ENCODE assay signal across 10 cellular contexts in the genomic region with DNA sequence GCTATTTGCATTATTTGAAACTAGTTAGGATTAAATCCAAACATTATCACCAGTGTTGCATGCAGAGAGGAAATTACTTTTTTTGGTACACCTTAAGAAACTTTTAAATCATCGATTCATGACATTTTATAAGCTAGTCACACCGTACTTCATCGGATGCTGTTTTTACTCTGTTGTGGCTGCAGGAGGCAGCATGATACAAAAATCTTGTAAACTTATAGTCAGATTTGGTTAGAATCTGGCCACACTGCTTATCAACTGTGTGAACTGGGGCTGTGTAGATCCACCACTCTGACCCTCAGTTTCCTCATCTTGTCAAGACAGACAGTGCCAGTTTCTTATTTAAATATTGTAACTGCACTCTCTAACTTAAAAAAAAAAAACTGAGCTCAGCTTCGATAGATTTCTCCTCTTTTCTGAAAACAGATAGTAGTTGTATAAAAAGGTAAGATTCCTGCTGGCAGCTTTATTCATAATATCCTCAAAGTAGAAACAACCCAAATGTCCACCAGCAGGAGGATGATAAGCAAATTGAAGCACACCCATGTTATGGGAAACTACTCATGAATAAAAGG.
A peak's percentile ranks its signal among the peaks of the same experiment; 100 is the strongest.
DNase-seq lines count a peak whose midpoint lies in the region; FAIRE-seq and TF ChIP-seq lines count a peak whose summit lies in the region.
"Had no signal": no experiment of that assay in that cellular context is flagged by ENCODE, and none has a peak within 500 bp of the region (broad histone marks: within the 10 kb centered on the region; RNA-seq: fewer than 3 reads in every experiment).

No MANE protein-coding gene starts in this region.

- H3K9me3 ChIP-seq in OCI-LY3 (ENCODE audit: insufficient read depth, low read length) = no peaks in the 10 kb centered on the region

- H3K4me1 Mint-ChIP-seq in osteocyte (ENCODE audit: unreplicated experiment) = no peaks in the 10 kb centered on the region
- H3K4me1 Mint-ChIP-seq in CD14-positive monocyte = no peaks in the 10 kb centered on the region

- H3K4me1 ChIP-seq in OCI-LY3 (ENCODE audit: low read length) = peaks cover 37% of the 10 kb centered on the region

- no peaks in the 10 kb centered on the region for H4K20me1 ChIP-seq in OCI-LY3 (ENCODE audit: insufficient read depth, low read length)

- TF ChIP-seq POLR2A in GM12892 (IDR thresholded peaks at IDR 0.05; ENCODE audit: low read depth, low read length) = no peak

- H3K27me3 ChIP-seq in OCI-LY3 (ENCODE audit: low read depth, low read length) = peaks cover 19% of the 10 kb centered on the region

- no peaks in the 10 kb centered on the region for H3K36me3 ChIP-seq in OCI-LY3 (replicated peaks; ENCODE audit: low read depth, low read length)

- H3K27ac Mint-ChIP-seq in osteocyte (ENCODE audit: unreplicated experiment) (no peak overlapping the region), CD14-positive monocyte (no peak overlapping the region)

- no peak overlapping the region for H3K4me2 ChIP-seq in OCI-LY3 (ENCODE audit: low read length)

- H2AFZ ChIP-seq in OCI-LY3 (ENCODE audit: low read depth, low read length) = no peak overlapping the region

- no peak overlapping the region for H3K9ac ChIP-seq in OCI-LY3 (ENCODE audit: low read length)

- no peaks in the 10 kb centered on the region for H3K79me2 ChIP-seq in OCI-LY3 (ENCODE audit: low read length)

- peak; percentile 29 for DNase-seq in EL
- DNase-seq in epithelial cell of proximal tubule (ENCODE audit: low read depth) = no peak
- DNase-seq in osteocyte (ENCODE audit: extremely low spot score, unreplicated experiment) = no peak
- DNase-seq in CD14-positive monocyte (ENCODE audit: low spot score) = no peak
- DNase-seq in hippocampal formation (lab: John Stamatoyannopoulos, UW) = no peak
- DNase-seq in GM12892 (ENCODE audit: insufficient read length) = no peak
- DNase-seq in activated CD4-positive, CD25-positive, alpha-beta regulatory T cell treated with anti-CD3 and anti-CD28 coated beads, Interleukin-2, amount 50 U/mL, for 72 hours = no peak
- DNase-seq: activated effector memory CD4-positive, alpha-beta T cell treated with anti-CD3 and anti-CD28 coated beads, Interleukin-2, amount 50 U/mL, for 16 hours had no signal

- H3K4me3 ChIP-seq in OCI-LY3 (ENCODE audit: low read length) (no peak overlapping the region), epithelial cell of proximal tubule (ENCODE audit: low read depth, low read length) (no peak overlapping the region)

- TF ChIP-seq CTCF in OCI-LY3 (IDR thresholded peaks at IDR 0.05; ENCODE audit: low read depth, low read length) (peak; percentile 58), epithelial cell of proximal tubule (conservative IDR thresholded peaks at IDR 0.05; ENCODE audit: low read depth, low read length) (peak; percentile 57), osteocyte (IDR thresholded peaks at IDR 0.05) (peak; percentile 69), CD14-positive monocyte (IDR thresholded peaks at IDR 0.05) (no peak)

- no peak overlapping the region for H3K4me3 Mint-ChIP-seq in osteocyte (ENCODE audit: unreplicated experiment)
- H3K4me3 Mint-ChIP-seq in CD14-positive monocyte = no peak overlapping the region

- H3K27me3 Mint-ChIP-seq in osteocyte (ENCODE audit: unreplicated experiment) = peaks cover 4% of the 10 kb centered on the region
- H3K27me3 Mint-ChIP-seq in CD14-positive monocyte (ENCODE audit: low read depth in 3 of 3) = peaks cover 0 to 22% (median 14%) of the 10 kb centered on the region in 3 donors

- H3K36me3 Mint-ChIP-seq in osteocyte (ENCODE audit: unreplicated experiment) = no peaks in the 10 kb centered on the region
- H3K36me3 Mint-ChIP-seq in CD14-positive monocyte = no peaks in the 10 kb centered on the region

- H3K27ac ChIP-seq in OCI-LY3 (ENCODE audit: low read length) = no peak overlapping the region

- FAIRE-seq in GM12892 (lab: Jason Lieb, UNC) = no peak
- FAIRE-seq: RCC 7860 had no signal

- H3K9me3 Mint-ChIP-seq in osteocyte (ENCODE audit: unreplicated experiment) (no peaks in the 10 kb centered on the region), CD14-positive monocyte (no peaks in the 10 kb centered on the region)

- intact Hi-C loops in CD14-positive monocyte (cut with micrococcal nuclease) = no loop called here
